Comparison of ENCODE assay signal across 18 cellular contexts in genomic region chr2:101931402-101931801, GRCh38.
"Had no signal": no experiment of that assay in that cellular context is flagged by ENCODE, and none has a peak within 500 bp of the region (broad histone marks: within the 10 kb centered on the region; RNA-seq: fewer than 3 reads in every experiment).

No MANE protein-coding gene starts in this region.

- H3K4me3 ChIP-seq: lung, right atrium auricular region, thyroid gland had no signal

- H3K4me1 Mint-ChIP-seq: activated naive CD8-positive, alpha-beta T cell treated with anti-CD3 and anti-CD28 coated beads for 36 hours; endodermal cell; immature natural killer cell had no signal

- ATAC-seq: left colon; naive thymus-derived CD4-positive, alpha-beta T cell had no signal

- DNase-seq: activated CD4-positive, alpha-beta T cell treated with anti-CD3 and anti-CD28 coated beads for 4 hours; activated gamma-delta T cell treated with Interleukin-2 at 50 U/mL for 16 hours; activated naive CD8-positive, alpha-beta T cell treated with anti-CD3 and anti-CD28 coated beads for 36 hours; activated T-cell treated with anti-CD3 and anti-CD28 coated beads, Interleukin-2, amount 50 U/mL, for 24 hours; brain microvascular endothelial cell; cerebellar nuclear complex; endodermal cell; glutamatergic neuron; immature natural killer cell; left colon; naive thymus-derived CD4-positive, alpha-beta T cell; small intestine; T1000; thyroid gland; WERI-Rb-1 had no signal

- H3K27ac ChIP-seq: brain microvascular endothelial cell, right atrium auricular region, thyroid gland, WERI-Rb-1 had no signal

- H3K36me3 Mint-ChIP-seq: activated naive CD8-positive, alpha-beta T cell treated with anti-CD3 and anti-CD28 coated beads for 36 hours; stimulated activated effector memory CD8-positive, alpha-beta T cell treated with anti-CD3 and anti-CD28 coated beads, Interleukin-12 subunit alpha, Interleukin-12 subunit beta, amount 100 ng/mL, for 72 hours had no signal

- H3K27me3 Mint-ChIP-seq: activated naive CD8-positive, alpha-beta T cell treated with anti-CD3 and anti-CD28 coated beads for 36 hours had no signal

- H3K4me3 Mint-ChIP-seq: activated naive CD8-positive, alpha-beta T cell treated with anti-CD3 and anti-CD28 coated beads for 36 hours; activated T-cell treated with anti-CD3 and anti-CD28 coated beads, Interleukin-2, amount 50 U/mL, for 24 hours; endodermal cell; immature natural killer cell; naive thymus-derived CD4-positive, alpha-beta T cell; stimulated activated effector memory CD8-positive, alpha-beta T cell treated with anti-CD3 and anti-CD28 coated beads, Interleukin-12 subunit alpha, Interleukin-12 subunit beta, amount 100 ng/mL, for 72 hours had no signal

- H3K27ac Mint-ChIP-seq: activated naive CD8-positive, alpha-beta T cell treated with anti-CD3 and anti-CD28 coated beads for 36 hours; activated T-cell treated with anti-CD3 and anti-CD28 coated beads, Interleukin-2, amount 50 U/mL, for 24 hours; endodermal cell; immature natural killer cell; naive thymus-derived CD4-positive, alpha-beta T cell; stimulated activated effector memory CD8-positive, alpha-beta T cell treated with anti-CD3 and anti-CD28 coated beads, Interleukin-12 subunit alpha, Interleukin-12 subunit beta, amount 100 ng/mL, for 72 hours had no signal

- H3K4me1 ChIP-seq: right atrium auricular region, thyroid gland had no signal

- H3K27me3 ChIP-seq: brain microvascular endothelial cell, right atrium auricular region, thyroid gland had no signal

- H3K36me3 ChIP-seq: brain microvascular endothelial cell, right atrium auricular region, thyroid gland, WERI-Rb-1 had no signal

- H3K9me3 ChIP-seq: thyroid gland had no signal
